In the genomic region with DNA sequence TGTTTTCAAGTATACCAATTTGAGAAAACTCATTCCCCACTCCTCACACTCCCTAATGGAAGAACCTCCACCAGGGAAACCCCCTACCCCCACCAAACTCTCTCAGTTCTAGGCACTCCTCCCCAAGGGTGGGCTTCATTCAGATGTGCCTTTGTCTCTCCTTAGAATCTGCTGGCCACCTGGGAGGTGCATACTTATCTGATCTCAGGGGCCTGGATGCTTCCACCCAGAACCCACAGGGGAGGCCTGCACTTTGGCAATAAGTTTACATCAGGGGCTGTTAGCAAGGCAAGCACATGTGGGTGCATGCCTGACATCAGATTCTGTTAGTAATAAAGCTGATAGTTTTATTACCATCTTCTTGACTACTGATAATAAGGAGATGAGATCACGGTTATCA, we compare ENCODE assay signal across 22 cellular contexts. TPM values are rescaled to one million over a fixed set of nuclear protein-coding genes. Genes with fewer than 3 reads are reported as not detected.
"Had no signal": no experiment of that assay in that cellular context is flagged by ENCODE, and none has a peak within 500 bp of the region (broad histone marks: within the 10 kb centered on the region; RNA-seq: fewer than 3 reads in every experiment).

No MANE protein-coding gene starts in this region.

- H3K4me2 ChIP-seq: KMS-11, SK-N-SH had no signal

- ATAC-seq: HepG2 had no signal

- DNase-seq: IMR-90, Kasumi-1, MM.1S, NCI-H1092 treated with DMSO at 0.1 percent for 48 hours, NCI-H1436, NCI-H187, NCI-H2029, NCI-H2081 treated with DMSO at 0.1 percent for 48 hours, NCI-H2171, NCI-H226, NCI-H446, NCI-H510A, NCI-H524 treated with DMSO at 0.1 percent for 48 hours, NCI-H69, NCI-H774, Right ventricle myocardium superior, RPMI8226, SK-N-SH had no signal

- H3K9me3 ChIP-seq: SK-N-SH had no signal

- H3K9ac ChIP-seq: KMS-11, SK-N-SH had no signal

- H3K27ac ChIP-seq: KMS-11 had no signal

RNA-seq across cellular contexts. Expression of gene SLAMF9, which starts 32.5 kb away (rescaled TPM):
- total RNA-seq: HepG2, M059J, Right ventricle myocardium superior had no signal

RNA-seq across cellular contexts. Expression of gene IGSF9, which starts 41.1 kb away (rescaled TPM):
- total RNA-seq: HepG2, IMR-90, SK-MEL-5 had no signal
